Comparison of ENCODE assay signal across 8 cellular contexts in the genomic region with DNA sequence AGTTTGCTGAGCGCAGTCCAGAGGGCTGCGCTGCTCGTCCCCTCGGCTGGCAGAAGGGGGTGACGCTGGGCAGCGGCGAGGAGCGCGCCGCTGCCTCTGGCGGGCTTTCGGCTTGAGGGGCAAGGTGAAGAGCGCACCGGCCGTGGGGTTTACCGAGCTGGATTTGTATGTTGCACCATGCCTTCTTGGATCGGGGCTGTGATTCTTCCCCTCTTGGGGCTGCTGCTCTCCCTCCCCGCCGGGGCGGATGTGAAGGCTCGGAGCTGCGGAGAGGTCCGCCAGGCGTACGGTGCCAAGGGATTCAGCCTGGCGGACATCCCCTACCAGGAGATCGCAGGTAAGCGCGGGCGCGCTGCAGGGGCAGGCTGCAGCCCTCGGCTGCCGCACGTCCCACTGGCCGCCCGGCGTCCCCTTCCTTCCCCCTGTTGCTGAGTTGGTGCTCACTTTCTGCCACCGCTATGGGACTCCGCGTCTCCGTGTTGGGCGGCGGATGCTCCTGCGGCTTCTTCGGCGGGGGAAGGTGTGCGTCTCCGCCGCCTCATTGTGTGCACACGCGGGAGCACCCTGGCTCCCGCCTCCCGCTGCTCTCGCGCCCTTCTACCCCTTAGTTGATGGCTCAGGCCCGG. TPM values are rescaled to one million over a fixed set of nuclear protein-coding genes. Genes with fewer than 3 reads are reported as not detected.
A peak's percentile ranks its signal among the peaks of the same experiment; 100 is the strongest.
DNase-seq lines count a peak whose midpoint lies in the region; ATAC-seq and TF ChIP-seq lines count a peak whose summit lies in the region.

No MANE protein-coding gene starts in this region.

- peak; percentile 21 for ATAC-seq in HG02798 (IDR thresholded peaks at IDR 0.05; ENCODE audit: poor library complexity, unreplicated experiment)
- no peak for ATAC-seq in gastroesophageal sphincter
- ATAC-seq in activated CD4-positive, CD25-positive, alpha-beta regulatory T cell treated with anti-CD3 and anti-CD28 coated beads, Interleukin-2, amount 50 U/mL, for 24 hours: no peak
- ATAC-seq in HG03159 (IDR thresholded peaks at IDR 0.05; ENCODE audit: unreplicated experiment): no peak

- DNase-seq in RWPE1 (ENCODE audit: low spot score) (no peak), posterior cingulate gyrus (peak in 7 of 10 donors; percentile 18 to 89 (median 28))
- DNase-seq in NK-92 treated with Interleukin-12 subunit alpha and Interleukin-12 subunit beta, amount 100 ng/mL, for 24 hours (lab: John Stamatoyannopoulos, UW): no peak

- CTCF ChIA-PET in RWPE1 (lab: Yijun Ruan, JAX): no interaction called here

- intact Hi-C loops in posterior cingulate gyrus (cut with DNase I): no loop called here

- peaks cover 0 to 21% (median 0%) of the 10 kb centered on the region in 3 donors for H3K4me1 ChIP-seq in gastroesophageal sphincter

- no peak for TF ChIP-seq CTCF in 22Rv1 (IDR thresholded peaks at IDR 0.05)
- TF ChIP-seq CTCF in RWPE1 (conservative IDR thresholded peaks at IDR 0.05; ENCODE audit: low read depth): no peak
- TF ChIP-seq CTCF in gastroesophageal sphincter (IDR thresholded peaks at IDR 0.05): no peak

- no peaks in the 10 kb centered on the region for H3K9me3 ChIP-seq in gastroesophageal sphincter

- TF ChIP-seq EP300 in gastroesophageal sphincter (IDR thresholded peaks at IDR 0.05): no peak

- no peak for TF ChIP-seq POLR2A in gastroesophageal sphincter (IDR thresholded peaks at IDR 0.05)

- WGBS in gastroesophageal sphincter (ENCODE audit: low coverage in 1 of 2), 2 donors: no CpG with 5 or more reads among the region's 56 CpGs

- H3K27ac ChIP-seq in 22Rv1 (peak overlapping the region; percentile 88), RWPE1 (peak overlapping the region; percentile 68), gastroesophageal sphincter (peak overlapping the region in 3 of 4 donors; percentile 79 to 85 (median 80))

- peak overlapping the region; percentile 34 to 59 for H3K4me3 ChIP-seq in gastroesophageal sphincter

- POLR2A ChIA-PET in RWPE1 (lab: Yijun Ruan, JAX; ENCODE audit: low non-redundant PET): no interaction called here

- no peaks in the 10 kb centered on the region for H3K36me3 ChIP-seq in gastroesophageal sphincter

- H3K27me3 ChIP-seq in gastroesophageal sphincter: peaks cover 44% of the 10 kb centered on the region

RNA-seq across cellular contexts. Expression of a gene that starts 0.8 kb away (rescaled TPM):
- total RNA-seq in gastroesophageal sphincter: 10 to 100 TPM; 13.7 to 21.7 (median 16.5) TPM

Comparison
In these comparisons a context has a peak if more than half of its experiments do, and no peak if none do; other contexts are left out.
1. DNase-seq: peak in posterior cingulate gyrus (7 of 10); none in RWPE1 (single experiment) and NK-92 treated with Interleukin-12 subunit alpha and Interleukin-12 subunit beta, amount 100 ng/mL, for 24 hours (single experiment).
2. Peak in every context shown above with its lines, with median percentiles within 50 percentile points of each other: H3K27ac ChIP-seq.